In the genomic region with DNA sequence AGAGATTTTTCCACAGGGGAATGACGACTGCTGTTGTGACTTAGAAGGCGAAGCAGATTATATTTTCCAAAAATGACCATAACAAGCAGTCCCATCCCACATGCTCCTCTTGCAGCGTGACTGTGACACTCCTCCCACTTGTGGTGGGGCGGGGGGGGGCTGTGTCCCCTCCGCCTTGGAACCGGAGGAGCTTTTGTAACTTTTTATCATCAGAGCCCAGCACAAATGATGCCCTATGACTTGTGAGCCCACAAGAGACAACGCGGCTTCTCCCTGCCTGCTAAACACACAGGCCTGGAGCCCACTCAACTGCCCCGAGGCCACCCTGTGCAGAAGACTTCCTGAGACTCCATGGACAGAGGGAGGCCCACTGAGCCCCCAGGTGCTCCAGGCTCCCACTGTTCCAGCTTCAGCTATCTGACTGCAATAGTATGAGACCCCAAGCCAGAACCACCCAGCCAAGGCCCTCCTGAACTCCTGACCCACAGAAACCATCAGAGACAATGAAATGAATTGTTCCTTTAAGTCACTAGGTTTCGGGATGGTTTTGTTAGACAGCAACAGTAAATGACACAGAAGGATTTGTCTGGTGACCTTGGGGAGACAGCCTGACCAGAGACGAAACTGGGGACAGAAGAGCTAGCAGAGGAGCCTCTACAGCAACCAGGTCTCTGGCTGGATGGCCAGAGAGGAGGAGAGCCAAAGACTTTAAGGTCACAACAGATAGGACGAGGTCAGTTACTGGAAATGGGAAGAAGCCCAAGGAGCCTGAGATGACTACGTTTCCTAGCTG, we compare ENCODE assay signal across 10 cellular contexts. TPM values are rescaled to one million over a fixed set of nuclear protein-coding genes. Genes with fewer than 3 reads are reported as not detected.
DNase-seq lines count a peak whose midpoint lies in the region; ATAC-seq and TF ChIP-seq lines count a peak whose summit lies in the region.
"Had no signal": no experiment of that assay in that cellular context is flagged by ENCODE, and none has a peak within 500 bp of the region (broad histone marks: within the 10 kb centered on the region; RNA-seq: fewer than 3 reads in every experiment).

No MANE protein-coding gene starts in this region.

- H3K27ac Mint-ChIP-seq in CD8-positive, alpha-beta memory T cell: peak overlapping the region; percentile 3 to 89 (median 71)

- H3K36me3 ChIP-seq in CD8-positive, alpha-beta memory T cell (ENCODE audit: insufficient read depth, low read length): peaks cover 4% of the 10 kb centered on the region
- H3K36me3 ChIP-seq in left lung: peaks cover 0 to 7% of the 10 kb centered on the region in 2 donors

- H3K9me3 Mint-ChIP-seq in CD8-positive, alpha-beta memory T cell: no peaks in the 10 kb centered on the region

- POLR2A ChIA-PET in CD8-positive, alpha-beta memory T cell (lab: Charles Lee): no interaction called here

- H3K9me3 ChIP-seq in CD8-positive, alpha-beta memory T cell (ENCODE audit: low read length): no peaks in the 10 kb centered on the region
- H3K9me3 ChIP-seq in left lung: no peaks in the 10 kb centered on the region

- H3K4me1 Mint-ChIP-seq in CD8-positive, alpha-beta memory T cell: peaks cover 81 to 95% (median 92%) of the 10 kb centered on the region in 3 donors

- H3K27ac ChIP-seq in CD8-positive, alpha-beta memory T cell (ENCODE audit: low read depth, low read length): no peak overlapping the region
- peak overlapping the region; percentile 46 for H3K27ac ChIP-seq in adipose tissue (ENCODE audit: low read depth, low read length)
- H3K27ac ChIP-seq in left lung: peak overlapping the region; percentile 61 to 74
- H3K27ac ChIP-seq in skin epidermis: peak overlapping the region in 20 of 21 experiments; percentile 5 to 86 (median 74)

- ATAC-seq in left lung: no peak

- DNase-seq in CD8-positive, alpha-beta memory T cell: no peak
- no peak for DNase-seq in left lung
- DNase-seq in NCI-H524 (lab: John Stamatoyannopoulos, UW): no peak
- DNase-seq in DMS 273 treated with DMSO at 0.1 percent for 48 hours (lab: John Stamatoyannopoulos, UW): no peak
- DNase-seq in NCI-H1694 (lab: John Stamatoyannopoulos, UW): no peak
- no peak for DNase-seq in AG20443 (ENCODE audit: low spot score)
- DNase-seq: activated T-cell treated with anti-CD3 and anti-CD28 coated beads, Interleukin-2, amount 50 U/mL, for 1 hour; mesendoderm had no signal

- CTCF ChIA-PET in CD8-positive, alpha-beta memory T cell (lab: Charles Lee): no interaction called here

- no peaks in the 10 kb centered on the region for H3K27me3 ChIP-seq in CD8-positive, alpha-beta memory T cell (ENCODE audit: insufficient read depth, low read length, poor library complexity, severe bottlenecking)
- H3K27me3 ChIP-seq in left lung: no peaks in the 10 kb centered on the region

- H3K36me3 Mint-ChIP-seq in CD8-positive, alpha-beta memory T cell: peaks cover 0 to 35% (median 0%) of the 10 kb centered on the region in 3 donors

- H3K4me3 Mint-ChIP-seq in CD8-positive, alpha-beta memory T cell: peak overlapping the region in 5 of 7 donors; percentile 18 to 74 (median 40)

- H3K27me3 Mint-ChIP-seq in CD8-positive, alpha-beta memory T cell: no peaks in the 10 kb centered on the region

- intact Hi-C loops in left lung (cut with DNase I): no loop called here

- no peak for TF ChIP-seq CTCF in left lung (IDR thresholded peaks at IDR 0.05)

- WGBS in adipose tissue, 3 donors: 57 to 76% (median 60%) methylated on average over 13 of the region's 13 CpGs

- H3K4me1 ChIP-seq in CD8-positive, alpha-beta memory T cell (ENCODE audit: insufficient read depth, low read length): peaks cover 84% of the 10 kb centered on the region
- peaks cover 47 to 94% of the 10 kb centered on the region in 2 donors for H3K4me1 ChIP-seq in left lung

- H3K4me3 ChIP-seq in CD8-positive, alpha-beta memory T cell (ENCODE audit: low read length): no peak overlapping the region
- H3K4me3 ChIP-seq in left lung (no peak overlapping the region), skin epidermis (no peak overlapping the region)

RNA-seq across cellular contexts. Expression of gene CAPZB, which starts 58.8 kb away (rescaled TPM):
- total RNA-seq in CD8-positive, alpha-beta memory T cell: 100 to 1,000 TPM; 284 to 289 TPM
- 540 TPM for polyA plus RNA-seq in CD8-positive, alpha-beta memory T cell
- 100 to 1,000 TPM in 2 of 3 donors, 10 to 100 TPM in 1; 69.7 to 265 (median 214) TPM for polyA plus RNA-seq in adipose tissue
- total RNA-seq in left lung: 100 to 1,000 TPM; 293 to 327 TPM
